Comparison of ENCODE assay signal across 18 cellular contexts in the genomic region with DNA sequence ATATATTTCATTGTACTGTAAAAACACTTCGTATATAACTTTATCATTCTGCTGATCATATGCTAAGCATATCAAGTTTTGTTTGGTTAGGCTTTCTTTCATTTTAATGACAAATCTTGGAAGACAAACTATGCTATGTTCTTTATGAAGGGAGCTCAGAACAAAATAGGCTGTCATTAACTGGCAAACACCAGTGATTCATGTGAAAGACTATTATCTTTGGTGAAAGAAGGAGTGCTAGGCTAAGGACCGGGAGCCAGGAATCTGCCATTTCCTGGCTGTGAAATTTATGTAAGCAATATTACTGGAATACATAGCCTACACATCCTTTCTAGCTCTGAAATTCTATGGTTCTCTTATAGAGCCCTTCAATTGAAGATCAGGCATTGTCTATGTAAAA.
DNase-seq lines count a peak whose midpoint lies in the region; ATAC-seq and TF ChIP-seq lines count a peak whose summit lies in the region.
"Had no signal": no experiment of that assay in that cellular context is flagged by ENCODE, and none has a peak within 500 bp of the region (broad histone marks: within the 10 kb centered on the region; RNA-seq: fewer than 3 reads in every experiment).

No MANE protein-coding gene starts in this region.

- no peak overlapping the region for H2AFZ ChIP-seq in PC-3 (ENCODE audit: low read length)
- H2AFZ ChIP-seq in fibroblast of lung (ENCODE audit: low read length), result no peak overlapping the region
- H2AFZ ChIP-seq: hepatocyte had no signal

- H3K9me3 ChIP-seq in PC-3 (ENCODE audit: low read length) (no peaks in the 10 kb centered on the region), fibroblast of lung (ENCODE audit: control insufficient read depth, insufficient read depth, low read depth, low read length) (no peaks in the 10 kb centered on the region), Peyer's patch (no peaks in the 10 kb centered on the region)
- H3K9me3 ChIP-seq: esophagus squamous epithelium, ovary, sigmoid colon, transverse colon had no signal

- no peak for TF ChIP-seq CTCF in HFFc6 (IDR thresholded peaks at IDR 0.05)
- TF ChIP-seq CTCF in PC-3 (conservative IDR thresholded peaks at IDR 0.05; ENCODE audit: low read depth, low read length), result no peak
- no peak for TF ChIP-seq CTCF in fibroblast of lung (conservative IDR thresholded peaks at IDR 0.05 in 1 of 2, IDR thresholded peaks at IDR 0.05 in 1 of 2; ENCODE audit: low read depth in 1 of 2, low read length in 2 of 2)
- TF ChIP-seq CTCF in Peyer's patch (IDR thresholded peaks at IDR 0.05), result no peak

- POLR2A ChIA-PET in PC-3 (lab: Charles Lee; ENCODE audit: unreplicated experiment), result no interaction called here

- peaks cover 64% of the 10 kb centered on the region for H3K4me1 Mint-ChIP-seq in HFFc6 (ENCODE audit: low read depth)
- H3K4me1 Mint-ChIP-seq: activated CD4-positive, alpha-beta T cell treated with anti-CD3 and anti-CD28 coated beads for 36 hours had no signal

- no peak overlapping the region for H3K27ac ChIP-seq in PC-3 (ENCODE audit: low read length)
- H3K27ac ChIP-seq in fibroblast of lung (ENCODE audit: insufficient read depth, low read length), result no peak overlapping the region
- no peak overlapping the region for H3K27ac ChIP-seq in Peyer's patch
- H3K27ac ChIP-seq: BLaER1 treated with 17β-estradiol and CSF1 and Interleukin-3, amounts not matched to agents 10 nM and 100 nM; esophagus squamous epithelium; hepatocyte; ovary; transverse colon had no signal

- ATAC-seq in PC-3 (no peak), HG03469 (IDR thresholded peaks at IDR 0.05; ENCODE audit: unreplicated experiment) (no peak)
- ATAC-seq: activated CD4-positive, alpha-beta T cell treated with anti-CD3 and anti-CD28 coated beads for 36 hours had no signal

- no peaks in the 10 kb centered on the region for H3K27me3 ChIP-seq in PC-3 (ENCODE audit: low read length)
- H3K27me3 ChIP-seq in fibroblast of lung (ENCODE audit: control insufficient read depth, insufficient read depth, low read length), result no peaks in the 10 kb centered on the region
- H3K27me3 ChIP-seq in Peyer's patch, result no peaks in the 10 kb centered on the region
- H3K27me3 ChIP-seq: BLaER1 treated with 17β-estradiol and CSF1 and Interleukin-3, amounts not matched to agents 10 nM and 100 nM; esophagus squamous epithelium; hepatocyte; ovary; sigmoid colon; transverse colon had no signal

- DNase-seq in HFFc6 (no peak), PC-3 (peak; percentile 6), fibroblast of lung (ENCODE audit: low read depth in 2 of 2) (peak; percentile 66 to 77), skeletal muscle cell (ENCODE audit: low read depth) (peak; percentile 61), Peyer's patch (no peak), T-helper 2 cell (no peak)
- no peak for DNase-seq in activated CD4-positive, CD25-positive, alpha-beta regulatory T cell treated with anti-CD3 and anti-CD28 coated beads, Interleukin-2, amount 50 U/mL, for 72 hours
- DNase-seq: activated CD4-positive, alpha-beta T cell treated with anti-CD3 and anti-CD28 coated beads for 36 hours; DMS53; esophagus squamous epithelium; ovary; SHP77; sigmoid colon; stimulated activated CD4-positive, alpha-beta T cell treated with anti-CD3 and anti-CD28 coated beads, Interleukin-4, amount 100 ng/mL, for 4 hours; transverse colon had no signal

- H3K36me3 ChIP-seq in PC-3 (ENCODE audit: low read depth, low read length), result no peaks in the 10 kb centered on the region
- no peaks in the 10 kb centered on the region for H3K36me3 ChIP-seq in fibroblast of lung (ENCODE audit: control insufficient read depth, insufficient read depth, low read length)
- H3K36me3 ChIP-seq in Peyer's patch, result no peaks in the 10 kb centered on the region
- H3K36me3 ChIP-seq: BLaER1 treated with 17β-estradiol and CSF1 and Interleukin-3, amounts not matched to agents 10 nM and 100 nM; esophagus squamous epithelium; ovary; sigmoid colon; transverse colon had no signal

- H3K79me2 ChIP-seq in PC-3 (ENCODE audit: low read length), result no peaks in the 10 kb centered on the region
- no peaks in the 10 kb centered on the region for H3K79me2 ChIP-seq in fibroblast of lung (ENCODE audit: control insufficient read depth, insufficient read depth, low read length)
- H3K79me2 ChIP-seq: hepatocyte had no signal

- peaks cover 5% of the 10 kb centered on the region for H3K36me3 Mint-ChIP-seq in HFFc6 (ENCODE audit: low read depth)

- H3K4me3 ChIP-seq in PC-3 (ENCODE audit: low read length) (no peak overlapping the region), fibroblast of lung (replicated peaks in 1 of 4; ENCODE audit: control extremely low read depth in 1 of 4, insufficient read depth in 1 of 4, low read depth in 3 of 4, low read length in 4 of 4) (no peak overlapping the region), skeletal muscle cell (ENCODE audit: low read depth, low read length) (no peak overlapping the region), Peyer's patch (no peak overlapping the region)
- H3K4me3 ChIP-seq: BLaER1 treated with 17β-estradiol and CSF1 and Interleukin-3, amounts not matched to agents 10 nM and 100 nM; esophagus squamous epithelium; hepatocyte; ovary; sigmoid colon; transverse colon had no signal

- TF ChIP-seq POLR2A in Peyer's patch (IDR thresholded peaks at IDR 0.05), result no peak

- intact Hi-C loops in PC-3 (cut with micrococcal nuclease), result no loop called here

- H3K9me2 ChIP-seq in PC-3 (replicated peaks; ENCODE audit: low read length), result no peaks in the 10 kb centered on the region

- H3K4me1 ChIP-seq in PC-3 (ENCODE audit: insufficient read depth, low read length), result no peaks in the 10 kb centered on the region; the same call in 1 of the 2 replicates
- H3K4me1 ChIP-seq in fibroblast of lung (ENCODE audit: control insufficient read depth, extremely low read depth, insufficient read depth, low read length), result peaks cover 13% of the 10 kb centered on the region
- no peaks in the 10 kb centered on the region for H3K4me1 ChIP-seq in Peyer's patch
- H3K4me1 ChIP-seq: BLaER1 treated with 17β-estradiol and CSF1 and Interleukin-3, amounts not matched to agents 10 nM and 100 nM; esophagus squamous epithelium had no signal

- CTCF ChIA-PET in PC-3 (lab: Charles Lee), result no interaction called here

- no peaks in the 10 kb centered on the region for H3K9me3 Mint-ChIP-seq in HFFc6

- no peak overlapping the region for H3K9ac ChIP-seq in PC-3 (ENCODE audit: low read length)
- H3K9ac ChIP-seq in fibroblast of lung (ENCODE audit: insufficient read depth, low read length), result no peak overlapping the region
- H3K9ac ChIP-seq: BLaER1 treated with 17β-estradiol and CSF1 and Interleukin-3, amounts not matched to agents 10 nM and 100 nM had no signal

- no TSS peak for BruUV-seq in PC-3 (replicated peaks; lab: Mats Ljungman, UMichigan)

- no peaks in the 10 kb centered on the region for H4K20me1 ChIP-seq in PC-3 (ENCODE audit: low read length)
- no peaks in the 10 kb centered on the region for H4K20me1 ChIP-seq in fibroblast of lung (ENCODE audit: control insufficient read depth, extremely low read depth, insufficient read depth, low read length)
- H4K20me1 ChIP-seq: BLaER1 treated with 17β-estradiol and CSF1 and Interleukin-3, amounts not matched to agents 10 nM and 100 nM had no signal

- no peaks in the 10 kb centered on the region for H3K27me3 Mint-ChIP-seq in HFFc6 (ENCODE audit: insufficient read depth)
- H3K27me3 Mint-ChIP-seq: activated CD4-positive, alpha-beta T cell treated with anti-CD3 and anti-CD28 coated beads for 36 hours had no signal

- H3K27ac Mint-ChIP-seq in HFFc6, result peak overlapping the region; percentile 96
- H3K27ac Mint-ChIP-seq: activated CD4-positive, alpha-beta T cell treated with anti-CD3 and anti-CD28 coated beads for 36 hours had no signal

- no peak overlapping the region for H3K4me2 ChIP-seq in PC-3 (ENCODE audit: low read length)
- no peak overlapping the region for H3K4me2 ChIP-seq in fibroblast of lung (ENCODE audit: extremely low read depth, insufficient read depth, low read length)
- H3K4me2 ChIP-seq: BLaER1 treated with 17β-estradiol and CSF1 and Interleukin-3, amounts not matched to agents 10 nM and 100 nM; hepatocyte had no signal

- H3F3A ChIP-seq in PC-3 (ENCODE audit: low read length, unreplicated experiment), result no peaks in the 10 kb centered on the region

- no peak overlapping the region for H3K4me3 Mint-ChIP-seq in HFFc6
- H3K4me3 Mint-ChIP-seq: activated CD4-positive, alpha-beta T cell treated with anti-CD3 and anti-CD28 coated beads for 36 hours had no signal

Comparison
In these comparisons a context has a peak if more than half of its experiments do, and no peak if none do; other contexts are left out.
1. DNase-seq: peak in PC-3 (single experiment), fibroblast of lung (2 of 2) and skeletal muscle cell (single experiment); none in HFFc6 (single experiment), activated CD4-positive, CD25-positive, alpha-beta regulatory T cell treated with anti-CD3 and anti-CD28 coated beads, Interleukin-2, amount 50 U/mL, for 72 hours (single experiment), Peyer's patch (0 of 3) and T-helper 2 cell (0 of 5).